2 cellular contexts compared by ENCODE assay signal in genomic region chr4:107913283-107913899, GRCh38.
TF ChIP-seq lines count a peak whose summit lies in the region.

No MANE protein-coding gene starts in this region.

TF ChIP-seq in Ishikawa, 13 proteins besides CTCF, POLR2A, EP300 and RAD21 (continued from another document):
- no peak for TF ChIP-seq CREB1 (IDR thresholded peaks at IDR 0.05; ENCODE audit: low read depth)
TF ChIP-seq in Ishikawa: peak in this region for 1.

TF ChIP-seq in H1, 55 proteins besides CTCF, POLR2A, EP300 and RAD21:
- TF ChIP-seq ATF2 (IDR thresholded peaks at IDR 0.05; ENCODE audit: low read length): no peak
- TF ChIP-seq TBP (IDR thresholded peaks at IDR 0.05; ENCODE audit: low read depth, low read length): no peak
- no peak for TF ChIP-seq CBX8 (IDR thresholded peaks at IDR 0.05; ENCODE audit: borderline replicate concordance, low read depth, low read length)
- peak; percentile 50; the same call in 1 of the 2 replicates for TF ChIP-seq MAFK (IDR thresholded peaks at IDR 0.05; ENCODE audit: low read depth, low read length)
- 0 out of 2 replicates have a peak, but pooled peaks have one; percentile 29 for TF ChIP-seq TEAD4 (IDR thresholded peaks at IDR 0.05; ENCODE audit: low read depth, low read length)
- no peak for TF ChIP-seq RXRA (IDR thresholded peaks at IDR 0.05; ENCODE audit: insufficient read depth, low read depth, low read length)
- no peak for TF ChIP-seq HDAC6 (IDR thresholded peaks at IDR 0.05; ENCODE audit: low read depth, low read length)
- TF ChIP-seq MAX (IDR thresholded peaks at IDR 0.05): no peak
- no peak for TF ChIP-seq POU5F1 (IDR thresholded peaks at IDR 0.05; ENCODE audit: low read depth, low read length)
